ENCODE assay signal across 21 cellular contexts in genomic region chr12:82756303-82756702, GRCh38.
A peak's percentile ranks its signal among the peaks of the same experiment; 100 is the strongest.
DNase-seq lines count a peak whose midpoint lies in the region; ATAC-seq, FAIRE-seq and TF ChIP-seq lines count a peak whose summit lies in the region.
"Had no signal": no experiment of that assay in that cellular context is flagged by ENCODE, and none has a peak within 500 bp of the region (broad histone marks: within the 10 kb centered on the region; RNA-seq: fewer than 3 reads in every experiment).

No MANE protein-coding gene starts in this region.

- peak; percentile 28 for FAIRE-seq in H1 (lab: Jason Lieb, UNC)
- FAIRE-seq: GM12892, GM18507, K562, RCC 7860 had no signal

- no peak overlapping the region for H2AFZ ChIP-seq in H1 (ENCODE audit: low read length)

- H3K79me2 ChIP-seq in H1 (ENCODE audit: control insufficient read depth in 1 of 2, insufficient read depth in 2 of 2, low read length in 2 of 2) = no peaks in the 10 kb centered on the region

- no peaks in the 10 kb centered on the region for H3K23me2 ChIP-seq in H1 (ENCODE audit: low read depth, low read length)

- no peaks in the 10 kb centered on the region for H3K36me3 Mint-ChIP-seq in nephron (ENCODE audit: low read depth)

- H3K27ac Mint-ChIP-seq in nephron = peak overlapping the region in 2 of 3 experiments; percentile 28 to 66

- TF ChIP-seq CTCF in H1 (IDR thresholded peaks at IDR 0.05; ENCODE audit: control extremely low read depth in 1 of 3, insufficient read depth in 1 of 3, low read depth in 1 of 3, low read length in 3 of 3) (peak in 1 of 3 experiments; percentile 30; a peak in 1 of 4 replicates), nephron (IDR thresholded peaks at IDR 0.05; ENCODE audit: unreplicated experiment in 3 of 3) (no peak)

- peak; percentile 38 to 42; a peak in 3 of 4 replicates for TF ChIP-seq RAD21 in H1 (IDR thresholded peaks at IDR 0.05 in 1 of 2, conservative IDR thresholded peaks at IDR 0.05 in 1 of 2; ENCODE audit: low read depth in 2 of 2, low read length in 2 of 2)

- no peaks in the 10 kb centered on the region for H3K27me3 Mint-ChIP-seq in nephron (ENCODE audit: low read depth)

- no peak overlapping the region for H4K5ac ChIP-seq in H1 (ENCODE audit: insufficient read length, low read depth, low read length)

- no peaks in the 10 kb centered on the region for H3K9me3 Mint-ChIP-seq in nephron

- H4K91ac ChIP-seq in H1 (replicated peaks; ENCODE audit: insufficient read length, low read length) = no peak overlapping the region

- H3K4me3 Mint-ChIP-seq in nephron = no peak overlapping the region

- H3K9me3 ChIP-seq in H1 (ENCODE audit: insufficient read depth in 2 of 2, low read depth in 1 of 2, low read length in 1 of 2) = no peaks in the 10 kb centered on the region
- H3K9me3 ChIP-seq: Caco-2 had no signal

- POLR2A ChIA-PET in H1 (lab: Charles Lee; ENCODE audit: partially characterized antibody) = interaction anchor here (0.8 kb wide), 1 partner anchor 69 kb away, joined by 3 read pairs; the partner anchor contains the start of gene TMTC2

- H3K27ac ChIP-seq in H1 (ENCODE audit: low read depth, low read length) = no peak overlapping the region

- no peak overlapping the region for H3K4me3 ChIP-seq in H1 (ENCODE audit: extremely low read depth in 1 of 4, insufficient read depth in 2 of 4, low read depth in 3 of 4, low read length in 4 of 4)
- H3K4me3 ChIP-seq: K562 had no signal

- no peak for TF ChIP-seq POLR2A in H1 (IDR thresholded peaks at IDR 0.05; ENCODE audit: control extremely low read depth in 1 of 2, low read depth in 2 of 2, low read length in 2 of 2)

- no peak overlapping the region for H2BK120ac ChIP-seq in H1 (replicated peaks; ENCODE audit: low read depth, low read length)

- H3K4ac ChIP-seq in H1 (replicated peaks; ENCODE audit: insufficient read length, low read depth, low read length) = no peak overlapping the region

- no peak overlapping the region for H2BK5ac ChIP-seq in H1 (ENCODE audit: low read depth, low read length)

- ATAC-seq in HG03469 (IDR thresholded peaks at IDR 0.05; ENCODE audit: unreplicated experiment) (no peak), HG02642 (IDR thresholded peaks at IDR 0.05; ENCODE audit: poor library complexity, unreplicated experiment) (no peak)
- ATAC-seq: K562 had no signal

- no peaks in the 10 kb centered on the region for H3K27me3 ChIP-seq in H1 (replicated peaks in 1 of 4; ENCODE audit: control insufficient read depth in 3 of 4, extremely low read depth in 1 of 4, insufficient read depth in 3 of 4, low read length in 3 of 4)

- H4K8ac ChIP-seq in H1 (ENCODE audit: extremely low read depth, insufficient read depth, low read length) = no peak overlapping the region

- no peak overlapping the region for H2BK20ac ChIP-seq in H1 (ENCODE audit: low read length)

- no peak overlapping the region for H3K9ac ChIP-seq in H1 (replicated peaks in 1 of 4; ENCODE audit: extremely low read depth in 1 of 4, low read depth in 3 of 4, low read length in 3 of 4)

- H3K4me2 ChIP-seq in H1 (ENCODE audit: insufficient read depth in 1 of 2, low read depth in 2 of 2, low read length in 2 of 2) = 0 out of 4 replicates have a peak overlapping the region, but pooled peaks of 1 of the 2 experiments have one; percentile 15

- H3K4me1 ChIP-seq in H1 (replicated peaks in 1 of 4; ENCODE audit: control insufficient read depth in 3 of 4, insufficient read depth in 4 of 4, low read length in 3 of 4) = peaks cover 0 to 11% (median 7%) of the 10 kb centered on the region in 4 experiments; a peak in 3 of 7 replicates
- H3K4me1 ChIP-seq: Caco-2 had no signal

- H2BK15ac ChIP-seq in H1 (ENCODE audit: low read length) = no peak overlapping the region

- TF ChIP-seq EP300 in H1 (IDR thresholded peaks at IDR 0.05; ENCODE audit: borderline replicate concordance in 1 of 2, low read depth in 2 of 2, low read length in 2 of 2) = no peak

- no peak overlapping the region for H2BK12ac ChIP-seq in H1 (ENCODE audit: low read depth, low read length)

- no peak overlapping the region for H3K14ac ChIP-seq in H1 (ENCODE audit: insufficient read length)

- H4K20me1 ChIP-seq in H1 (replicated peaks in 1 of 2; ENCODE audit: control insufficient read depth in 1 of 2, insufficient read depth in 2 of 2, low read length in 2 of 2) = no peaks in the 10 kb centered on the region

- H3K4me1 Mint-ChIP-seq in nephron = peaks cover 14% of the 10 kb centered on the region

- no peak overlapping the region for H3K18ac ChIP-seq in H1 (ENCODE audit: extremely low read depth, low read length)

- H3K79me1 ChIP-seq in H1 (ENCODE audit: low read depth, low read length) = no peaks in the 10 kb centered on the region

- whole genome bisulfite sequencing in H1 (ENCODE audit: extremely low coverage in 1 of 2, insufficient coverage in 1 of 2, insufficient read length in 1 of 2, insufficient replicate concordance in 2 of 2, low coverage in 1 of 2, low lambda C conversion rate in 2 of 2, missing lambda C conversion rate in 1 of 2), 2 experiments = 8% methylated on average over 2 of the region's 2 CpGs; no CpG with 5 or more reads in 1 of the 2 experiments

- DNase-seq in NCI-H146 (lab: John Stamatoyannopoulos, UW) (peak; percentile 20), NCI-H146 treated with DMSO at 0.1 percent for 48 hours (lab: John Stamatoyannopoulos, UW; ENCODE audit: unreplicated experiment) (no peak), NCI-H69 (lab: John Stamatoyannopoulos, UW) (peak; percentile 91), H1 (ENCODE audit: low read depth in 1 of 2, low spot score in 2 of 2) (no peak)
- no peak for DNase-seq in stimulated activated CD4-positive, alpha-beta T cell treated with anti-CD3 and anti-CD28 coated beads, Interleukin-2, amount 100 ng/mL, for 48 hours
- DNase-seq: 8988T, Caco-2, EL, HCEC 1CT, NCI-H1105 treated with DMSO at 0.1 percent for 48 hours, NCI-H187 treated with DMSO at 0.1 percent for 48 hours, NCI-H446 treated with DMSO at 0.1 percent for 48 hours, NCI-H748 treated with DMSO at 0.1 percent for 48 hours, Right ventricle myocardium superior had no signal

- CTCF ChIA-PET in H1 (lab: Charles Lee; ENCODE audit: partially characterized antibody) = interaction anchor here (0.6 to 2.6 kb wide), 7 partner anchors 9 to 232 kb away, joined by 3 to 17 read pairs (median 3); partner anchors contain the start of gene TMTC2

- H2AK5ac ChIP-seq in H1 (ENCODE audit: low read depth, low read length) = no peak overlapping the region

- no peak overlapping the region for H3K56ac ChIP-seq in H1 (replicated peaks; ENCODE audit: insufficient read length, low read depth, low read length)

- no peaks in the 10 kb centered on the region for H3K36me3 ChIP-seq in H1 (ENCODE audit: control insufficient read depth in 2 of 4, insufficient read depth in 4 of 4, low read length in 3 of 4)

- H3K23ac ChIP-seq in H1 (ENCODE audit: insufficient read length) = no peak overlapping the region

TF ChIP-seq in H1, 55 proteins besides CTCF, POLR2A, EP300 and RAD21 (continues in another document):
- TF ChIP-seq BRCA1 (IDR thresholded peaks at IDR 0.05; ENCODE audit: low read depth, low read length) = no peak
- no peak for TF ChIP-seq NANOG (IDR thresholded peaks at IDR 0.05; ENCODE audit: insufficient read depth, low read depth, low read length, poor library complexity, severe bottlenecking)
- no peak for TF ChIP-seq GTF2F1 (IDR thresholded peaks at IDR 0.05; ENCODE audit: borderline replicate concordance, low read depth, low read length)
- no peak for TF ChIP-seq CBX8 (IDR thresholded peaks at IDR 0.05; ENCODE audit: borderline replicate concordance, low read depth, low read length)
- TF ChIP-seq, protein P1, sequence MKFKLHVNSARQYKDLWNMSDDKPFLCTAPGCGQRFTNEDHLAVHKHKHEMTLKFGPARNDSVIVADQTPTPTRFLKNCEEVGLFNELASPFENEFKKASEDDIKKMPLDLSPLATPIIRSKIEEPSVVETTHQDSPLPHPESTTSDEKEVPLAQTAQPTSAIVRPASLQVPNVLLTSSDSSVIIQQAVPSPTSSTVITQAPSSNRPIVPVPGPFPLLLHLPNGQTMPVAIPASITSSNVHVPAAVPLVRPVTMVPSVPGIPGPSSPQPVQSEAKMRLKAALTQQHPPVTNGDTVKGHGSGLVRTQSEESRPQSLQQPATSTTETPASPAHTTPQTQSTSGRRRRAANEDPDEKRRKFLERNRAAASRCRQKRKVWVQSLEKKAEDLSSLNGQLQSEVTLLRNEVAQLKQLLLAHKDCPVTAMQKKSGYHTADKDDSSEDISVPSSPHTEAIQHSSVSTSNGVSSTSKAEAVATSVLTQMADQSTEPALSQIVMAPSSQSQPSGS (IDR thresholded peaks at IDR 0.05; ENCODE audit: low read length) = no peak

Comparison
In these comparisons a context has a peak if more than half of its experiments do, and no peak if none do; other contexts are left out.
1. DNase-seq: peak in NCI-H146 (single experiment) and NCI-H69 (single experiment); none in NCI-H146 treated with DMSO at 0.1 percent for 48 hours (single experiment), H1 (0 of 2) and stimulated activated CD4-positive, alpha-beta T cell treated with anti-CD3 and anti-CD28 coated beads, Interleukin-2, amount 100 ng/mL, for 48 hours (0 of 2).